ENCODE assay signal across 19 cellular contexts in the genomic region with DNA sequence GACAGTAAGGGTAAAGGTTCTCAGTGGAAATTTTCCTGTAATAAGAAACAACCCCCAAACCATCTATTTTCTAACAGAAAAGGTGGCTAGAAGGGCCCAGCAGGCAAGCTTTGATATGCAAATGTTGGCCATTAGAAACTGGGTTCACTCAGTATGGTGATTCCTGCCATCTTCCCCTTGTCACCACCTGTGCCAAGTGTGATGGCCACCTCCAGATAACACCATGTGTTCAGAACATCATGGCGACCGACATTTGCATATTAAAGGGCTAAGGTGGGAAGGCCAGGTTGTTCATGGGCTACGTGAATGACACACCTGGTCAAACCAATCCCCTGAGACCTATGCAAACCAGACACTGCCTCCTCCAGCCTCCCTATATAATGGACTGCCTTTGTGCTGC. TPM values are rescaled to one million over a fixed set of nuclear protein-coding genes. Genes with fewer than 3 reads are reported as not detected.
DNase-seq lines count a peak whose midpoint lies in the region; ATAC-seq and TF ChIP-seq lines count a peak whose summit lies in the region.
"Had no signal": no experiment of that assay in that cellular context is flagged by ENCODE, and none has a peak within 500 bp of the region (broad histone marks: within the 10 kb centered on the region; RNA-seq: fewer than 3 reads in every experiment).

No MANE protein-coding gene starts in this region.

- DNase-seq in activated CD4-positive, alpha-beta T cell treated with anti-CD3 and anti-CD28 coated beads, Interleukin-2, amount 10 ng/mL, durations not matched to agents 24 days and 14 days, result peak; percentile 45
- no peak for DNase-seq in activated CD4-positive, alpha-beta T cell treated with anti-CD3 and anti-CD28 coated beads, Interleukin-2, amount 50 U/mL, for 4 hours
- DNase-seq in NCI-H146 treated with DMSO at 0.1 percent for 48 hours (lab: John Stamatoyannopoulos, UW; ENCODE audit: unreplicated experiment) (peak; percentile 67), WTC11 (ENCODE audit: low spot score) (peak; percentile 20)
- no peak for DNase-seq in stimulated activated CD4-positive, alpha-beta T cell treated with anti-CD3 and anti-CD28 coated beads, Interleukin-12 subunit alpha, Interleukin-12 subunit beta, amount 100 ng/mL, for 4 hours
- DNase-seq: AML-193; CD4-positive, alpha-beta T cell; GDM1; KG1; MM.1S; NCI-H1694 treated with DMSO at 0.1 percent for 48 hours; NCI-H2171 treated with DMSO at 0.1 percent for 48 hours; NCI-H345; NCI-H510A treated with DMSO at 0.1 percent for 48 hours; SIG-M5 had no signal

- ATAC-seq in WTC11 (peak; percentile 42), HG03469 (IDR thresholded peaks at IDR 0.05; ENCODE audit: unreplicated experiment) (no peak), HG02885 (IDR thresholded peaks at IDR 0.05; ENCODE audit: poor library complexity, unreplicated experiment) (no peak)
- ATAC-seq: GM12878 had no signal

- H3K36me3 Mint-ChIP-seq in activated CD4-positive, alpha-beta T cell treated with anti-CD3 and anti-CD28 coated beads, Interleukin-2, amount 10 ng/mL, durations not matched to agents 24 days and 14 days (ENCODE audit: low read depth), result no peaks in the 10 kb centered on the region
- no peaks in the 10 kb centered on the region for H3K36me3 Mint-ChIP-seq in WTC11

- no peaks in the 10 kb centered on the region for H3K9me3 Mint-ChIP-seq in activated CD4-positive, alpha-beta T cell treated with anti-CD3 and anti-CD28 coated beads, Interleukin-2, amount 10 ng/mL, durations not matched to agents 24 days and 14 days
- H3K9me3 Mint-ChIP-seq in WTC11, result peaks cover 13% of the 10 kb centered on the region
- H3K9me3 Mint-ChIP-seq: T-helper 1 cell treated with Interleukin-12 subunit alpha and Interleukin-12 subunit beta and Interleukin-4 antibody, amounts not matched to agents 30 μg/mL and 1 μg/mL, for 36 hours had no signal

- H3K4me3 Mint-ChIP-seq in activated CD4-positive, alpha-beta T cell treated with anti-CD3 and anti-CD28 coated beads, Interleukin-2, amount 10 ng/mL, durations not matched to agents 24 days and 14 days, result no peak overlapping the region
- no peak overlapping the region for H3K4me3 Mint-ChIP-seq in WTC11
- H3K4me3 Mint-ChIP-seq: CD4-positive, alpha-beta T cell; T-helper 1 cell treated with Interleukin-12 subunit alpha and Interleukin-12 subunit beta and Interleukin-4 antibody, amounts not matched to agents 30 μg/mL and 1 μg/mL, for 36 hours had no signal

- TF ChIP-seq CTCF in WTC11 (IDR thresholded peaks at IDR 0.05), result no peak

- peaks cover 15% of the 10 kb centered on the region for H3K27me3 Mint-ChIP-seq in activated CD4-positive, alpha-beta T cell treated with anti-CD3 and anti-CD28 coated beads, Interleukin-2, amount 10 ng/mL, durations not matched to agents 24 days and 14 days
- peaks cover 4% of the 10 kb centered on the region for H3K27me3 Mint-ChIP-seq in WTC11 (ENCODE audit: low read depth)

- intact Hi-C loops in activated CD4-positive, alpha-beta T cell treated with anti-CD3 and anti-CD28 coated beads, Interleukin-2, amount 10 ng/mL, durations not matched to agents 24 days and 14 days (cut with micrococcal nuclease), result no loop called here

- POLR2A ChIA-PET in WTC11 (lab: Charles Lee), result no interaction called here

- no peak overlapping the region for H3K27ac Mint-ChIP-seq in activated CD4-positive, alpha-beta T cell treated with anti-CD3 and anti-CD28 coated beads, Interleukin-2, amount 10 ng/mL, durations not matched to agents 24 days and 14 days
- H3K27ac Mint-ChIP-seq in WTC11, result no peak overlapping the region
- H3K27ac Mint-ChIP-seq: CD4-positive, alpha-beta T cell; T-helper 1 cell treated with Interleukin-12 subunit alpha and Interleukin-12 subunit beta and Interleukin-4 antibody, amounts not matched to agents 30 μg/mL and 1 μg/mL, for 36 hours had no signal

- CTCF ChIA-PET in WTC11 (lab: Charles Lee), result interaction anchor here (0.7 to 2.5 kb wide), 5 partner anchors 17 to 161 kb away, joined by 3 to 10 read pairs (median 4); no protein-coding TSS in a partner anchor

- H3K4me1 Mint-ChIP-seq in activated CD4-positive, alpha-beta T cell treated with anti-CD3 and anti-CD28 coated beads, Interleukin-2, amount 10 ng/mL, durations not matched to agents 24 days and 14 days, result no peaks in the 10 kb centered on the region
- peaks cover 16% of the 10 kb centered on the region for H3K4me1 Mint-ChIP-seq in WTC11

TF ChIP-seq in WTC11, 78 proteins besides CTCF, POLR2A, EP300 and RAD21:
- TF ChIP-seq ZNF671 (CRISPR knock-in tag; IDR thresholded peaks at IDR 0.05), result no peak
- no peak for TF ChIP-seq IRF2 (CRISPR knock-in tag; IDR thresholded peaks at IDR 0.05; ENCODE audit: borderline replicate concordance, low read depth)
- TF ChIP-seq EMX1 (CRISPR knock-in tag; IDR thresholded peaks at IDR 0.05), result no peak

RNA-seq across cellular contexts. Expression of a gene that starts 20.4 kb away (rescaled TPM):
- not detected in 2 replicates for total RNA-seq in activated CD4-positive, alpha-beta T cell treated with anti-CD3 and anti-CD28 coated beads, Interleukin-2, amount 10 ng/mL, durations not matched to agents 24 days and 14 days
- total RNA-seq in WTC11 (2021), result 0.05 to 0.09 TPM (median 0.07 TPM) in 3 replicates
- total RNA-seq: CD4-positive, alpha-beta T cell; GM12878 had no signal

RNA-seq across cellular contexts. Expression of a gene that starts 48.9 kb away (rescaled TPM):
- total RNA-seq in activated CD4-positive, alpha-beta T cell treated with anti-CD3 and anti-CD28 coated beads, Interleukin-2, amount 10 ng/mL, durations not matched to agents 24 days and 14 days, result 9.8 and 13.0 TPM in 2 replicates
- total RNA-seq in WTC11 (2021), result 3.3 to 4.6 TPM (median 3.9 TPM) in 3 replicates

Comparison
In these comparisons a context has a peak if more than half of its experiments do, and no peak if none do; other contexts are left out.
1. DNase-seq: peak in activated CD4-positive, alpha-beta T cell treated with anti-CD3 and anti-CD28 coated beads, Interleukin-2, amount 10 ng/mL, durations not matched to agents 24 days and 14 days (single experiment), NCI-H146 treated with DMSO at 0.1 percent for 48 hours (single experiment) and WTC11 (single experiment); none in activated CD4-positive, alpha-beta T cell treated with anti-CD3 and anti-CD28 coated beads, Interleukin-2, amount 50 U/mL, for 4 hours (0 of 2) and stimulated activated CD4-positive, alpha-beta T cell treated with anti-CD3 and anti-CD28 coated beads, Interleukin-12 subunit alpha, Interleukin-12 subunit beta, amount 100 ng/mL, for 4 hours (single experiment).